8 cellular contexts compared by ENCODE assay signal in genomic region chr1:214123061-214123784, GRCh38.
DNase-seq lines count a peak whose midpoint lies in the region; ATAC-seq and TF ChIP-seq lines count a peak whose summit lies in the region.

No MANE protein-coding gene starts in this region.

- peak; percentile 72 for ATAC-seq in esophagus mucosa

- H3K36me3 ChIP-seq in HEK293 (ENCODE audit: control insufficient read depth in 2 of 2, insufficient read depth in 1 of 2, low read length in 2 of 2): no peaks in the 10 kb centered on the region

- TF ChIP-seq CTCF in HEK293 (tag by site-specific recombination; IDR thresholded peaks at IDR 0.05): peak; percentile 73

- POLR2A ChIA-PET in HEK293 (lab: Yijun Ruan, JAX): interaction anchor here (0.7 to 1.7 kb wide), 4 partner anchors 133 to 190 kb away, joined by 3 to 6 read pairs (median 4); partner anchors contain the start of gene PROX1

- CTCF ChIA-PET in HEK293 (lab: Yijun Ruan, JAX): interaction anchor here (0.6 to 2.5 kb wide), 47 partner anchors 8 to 1535 kb away, joined by 3 to 13 read pairs (median 4); no protein-coding TSS in a partner anchor

- DNase-seq in SIG-M5 treated with dmso at 0.1 percent for 504 hours (lab: John Stamatoyannopoulos, UW; ENCODE audit: unreplicated experiment) (peak; percentile 54), SIG-M5 (lab: John Stamatoyannopoulos, UW) (no peak), NCI-H1417 treated with DMSO at 0.1 percent for 48 hours (lab: John Stamatoyannopoulos, UW) (peak; percentile 43), SKM-1 treated with dmso at 0.1 percent for 144 hours (lab: John Stamatoyannopoulos, UW; ENCODE audit: unreplicated experiment) (peak; percentile 32), mucosa of gallbladder (ENCODE audit: low spot score) (peak; percentile 65)
- no peak for DNase-seq in activated CD8-positive, alpha-beta memory T cell treated with anti-CD3 and anti-CD28 coated beads, Interleukin-2, amount 50 U/mL, for 4 hours

- H3K4me3 ChIP-seq in HEK293 (ENCODE audit: low read depth, low read length): no peak overlapping the region

- H3K4me1 ChIP-seq in HEK293 (ENCODE audit: control insufficient read depth, insufficient read depth, low read length): peaks cover 6% of the 10 kb centered on the region; the same call in 1 of the 2 replicates

- no peak overlapping the region for H3K27ac ChIP-seq in HEK293 (ENCODE audit: extremely low read depth, low read depth, low read length)

- H3K9me3 ChIP-seq in HEK293 (ENCODE audit: control insufficient read depth, insufficient read depth, low read depth, low read length): no peaks in the 10 kb centered on the region

TF ChIP-seq in HEK293, 187 proteins besides CTCF, POLR2A, EP300 and RAD21:
- TF ChIP-seq ZBTB21 (tag by site-specific recombination; IDR thresholded peaks at IDR 0.05) (no peak), ZNF660 (tag by site-specific recombination; IDR thresholded peaks at IDR 0.05) (peak; percentile 24; the same call in 1 of the 2 replicates), ZNF37A (tag by site-specific recombination; IDR thresholded peaks at IDR 0.05) (no peak), GLIS1 (tag by site-specific recombination; IDR thresholded peaks at IDR 0.05) (peak; percentile 50; the same call in 1 of the 2 replicates), ZNF654 (tag by site-specific recombination; IDR thresholded peaks at IDR 0.05; ENCODE audit: low read depth) (peak; percentile 91), ZNF366 (tag by site-specific recombination; conservative IDR thresholded peaks at IDR 0.05) (0 out of 2 replicates have a peak, but pooled peaks have one; percentile 24), ZEB2 (tag by site-specific recombination; IDR thresholded peaks at IDR 0.05) (peak; percentile 35; the same call in 1 of the 2 replicates), TRIM28 (IDR thresholded peaks at IDR 0.05; ENCODE audit: borderline replicate concordance, low read length) (peak; percentile 67), FEZF1 (tag by site-specific recombination; IDR thresholded peaks at IDR 0.05) (0 out of 2 replicates have a peak, but pooled peaks have one; percentile 4), ZFHX2 (tag by site-specific recombination; conservative IDR thresholded peaks at IDR 0.05) (no peak), SP3 (tag by site-specific recombination; IDR thresholded peaks at IDR 0.05) (no peak), ZNF335 (tag by site-specific recombination; conservative IDR thresholded peaks at IDR 0.05) (peak; percentile 59), ZBTB17 (tag by site-specific recombination; IDR thresholded peaks at IDR 0.05) (0 out of 2 replicates have a peak, but pooled peaks have one; percentile 30), ZNF18 (tag by site-specific recombination; IDR thresholded peaks at IDR 0.05) (no peak), PRDM1 (tag by site-specific recombination; IDR thresholded peaks at IDR 0.05) (peak; percentile 86), ZNF561 (tag by site-specific recombination; IDR thresholded peaks at IDR 0.05; ENCODE audit: borderline replicate concordance) (peak; percentile 88; the same call in 1 of the 2 replicates)

Comparison
In these comparisons a context has a peak if more than half of its experiments do, and no peak if none do; other contexts are left out.
1. DNase-seq: peak in SIG-M5 treated with dmso at 0.1 percent for 504 hours (single experiment), NCI-H1417 treated with DMSO at 0.1 percent for 48 hours (single experiment), SKM-1 treated with dmso at 0.1 percent for 144 hours (single experiment) and mucosa of gallbladder (single experiment); none in SIG-M5 (single experiment) and activated CD8-positive, alpha-beta memory T cell treated with anti-CD3 and anti-CD28 coated beads, Interleukin-2, amount 50 U/mL, for 4 hours (single experiment).